ENCODE assay signal across 17 cellular contexts in the genomic region with DNA sequence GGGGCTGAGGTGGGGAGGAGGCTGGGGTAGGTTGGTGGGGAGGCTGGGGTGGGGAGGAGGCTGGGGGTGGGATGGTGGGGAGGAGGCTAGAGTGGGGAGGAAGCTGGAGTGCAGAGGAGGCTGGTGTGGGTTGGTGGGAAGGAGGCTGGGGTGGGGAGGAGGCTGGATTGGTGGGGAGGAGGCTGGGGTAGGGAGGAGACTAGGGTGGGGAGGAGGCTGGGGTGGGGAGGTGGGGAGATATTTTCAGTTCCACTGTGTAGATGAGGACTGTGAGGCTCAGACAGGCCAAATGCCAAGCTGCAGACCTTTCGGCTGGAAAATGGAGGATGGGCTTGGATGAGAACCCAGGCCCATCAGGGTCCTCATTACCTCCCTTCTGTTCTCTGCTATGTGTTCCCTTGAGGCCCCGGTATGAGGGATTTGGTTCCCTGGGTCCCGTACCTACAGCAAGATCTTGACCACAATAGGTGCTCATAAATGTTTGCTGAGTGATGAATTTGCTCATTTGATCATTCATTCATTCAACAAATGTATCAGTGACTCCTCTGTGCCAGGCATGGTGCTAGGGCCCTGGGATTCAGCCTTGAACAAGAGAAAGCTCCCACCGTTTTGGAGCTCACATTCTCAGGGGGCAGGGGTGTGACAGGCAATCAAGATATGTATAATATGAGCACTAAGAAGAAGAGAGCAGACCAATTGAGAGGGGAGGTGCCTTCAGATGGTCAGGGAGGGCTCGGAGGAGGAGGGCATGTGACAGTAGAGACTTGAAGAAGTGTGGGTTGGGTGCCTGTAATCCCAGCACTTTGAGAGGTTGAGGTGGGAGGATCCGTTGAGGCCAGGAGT. TPM values are rescaled to one million over a fixed set of nuclear protein-coding genes. Genes with fewer than 3 reads are reported as not detected.
A peak's percentile ranks its signal among the peaks of the same experiment; 100 is the strongest.
DNase-seq lines count a peak whose midpoint lies in the region; ATAC-seq, FAIRE-seq and TF ChIP-seq lines count a peak whose summit lies in the region.
"Had no signal": no experiment of that assay in that cellular context is flagged by ENCODE, and none has a peak within 500 bp of the region (broad histone marks: within the 10 kb centered on the region; RNA-seq: fewer than 3 reads in every experiment).

No MANE protein-coding gene starts in this region.

- ATAC-seq in Panc1 (peak; percentile 45), HG03520 (IDR thresholded peaks at IDR 0.05; ENCODE audit: unreplicated experiment) (no peak), GM21786 (IDR thresholded peaks at IDR 0.05; ENCODE audit: unreplicated experiment) (no peak)

- no peaks in the 10 kb centered on the region for H3K27me3 ChIP-seq in Caco-2 (replicated peaks; ENCODE audit: control insufficient read depth, insufficient read depth, low read length)
- no peaks in the 10 kb centered on the region for H3K27me3 ChIP-seq in Panc1 (ENCODE audit: control insufficient read depth, insufficient read depth, low read length)
- no peaks in the 10 kb centered on the region for H3K27me3 ChIP-seq in hepatocyte

- H3K4me1 Mint-ChIP-seq in Caco-2 (ENCODE audit: low read depth, unreplicated experiment) = no peaks in the 10 kb centered on the region

- no peak overlapping the region for H3K4me3 ChIP-seq in Caco-2 (ENCODE audit: low read depth, low read length)
- H3K4me3 ChIP-seq in Panc1 (ENCODE audit: low read depth in 2 of 2, low read length in 2 of 2) = no peak overlapping the region
- no peak overlapping the region for H3K4me3 ChIP-seq in hepatocyte
- H3K4me3 ChIP-seq: esophagus muscularis mucosa had no signal

- no peak overlapping the region for H3K4me3 Mint-ChIP-seq in Caco-2 (ENCODE audit: unreplicated experiment)

- peak; percentile 52 for FAIRE-seq in GM12891 (lab: Jason Lieb, UNC)

- H3K36me3 Mint-ChIP-seq in Caco-2 (ENCODE audit: insufficient read depth, unreplicated experiment) = no peaks in the 10 kb centered on the region

- CTCF ChIA-PET in Caco-2 (lab: Charles Lee) (interaction anchor here (1.0 to 1.5 kb wide), 2 partner anchors 31 to 100 kb away, joined by 4 read pairs; no protein-coding TSS in a partner anchor), Panc1 (lab: Charles Lee) (interaction anchor here (0.7 kb wide), 1 partner anchor 157 kb away, joined by 3 read pairs; no protein-coding TSS in a partner anchor)

- H3K9me3 ChIP-seq in Caco-2 (no peaks in the 10 kb centered on the region), Panc1 (ENCODE audit: control insufficient read depth, insufficient read depth, low read depth, low read length) (no peaks in the 10 kb centered on the region), hepatocyte (ENCODE audit: low read depth) (no peaks in the 10 kb centered on the region)
- H3K9me3 ChIP-seq: esophagus muscularis mucosa had no signal

- H4K20me1 ChIP-seq in hepatocyte (ENCODE audit: insufficient read depth, poor library complexity, severe bottlenecking) = no peaks in the 10 kb centered on the region

- H3K4me1 ChIP-seq in Caco-2 = no peaks in the 10 kb centered on the region
- H3K4me1 ChIP-seq in Panc1 (ENCODE audit: control insufficient read depth, insufficient read depth, low read length) = peaks cover 3% of the 10 kb centered on the region
- H3K4me1 ChIP-seq in hepatocyte (ENCODE audit: insufficient read depth) = no peaks in the 10 kb centered on the region
- H3K4me1 ChIP-seq: esophagus muscularis mucosa, parathyroid adenoma had no signal

- H3K27ac ChIP-seq in Panc1 (ENCODE audit: low read length) (no peak overlapping the region), hepatocyte (no peak overlapping the region)
- H3K27ac ChIP-seq: esophagus muscularis mucosa, parathyroid adenoma had no signal

- WGBS in hepatocyte (ENCODE audit: low lambda C conversion rate, missing lambda C conversion rate) = 68% methylated on average over 6 of the region's 6 CpGs

- no peak overlapping the region for H2AFZ ChIP-seq in hepatocyte
- H2AFZ ChIP-seq: parathyroid adenoma had no signal

- H3K79me2 ChIP-seq in hepatocyte = no peaks in the 10 kb centered on the region
- H3K79me2 ChIP-seq: parathyroid adenoma had no signal

- H3K4me2 ChIP-seq in hepatocyte = no peak overlapping the region

- POLR2A ChIA-PET in Caco-2 (lab: Charles Lee) (no interaction called here), Panc1 (lab: Charles Lee) (interaction anchor here (0.6 kb wide), 1 partner anchor 339 kb away, joined by 3 read pairs; no protein-coding TSS in a partner anchor)

- H3K27ac Mint-ChIP-seq in Caco-2 (ENCODE audit: unreplicated experiment) = no peak overlapping the region

- no peak for TF ChIP-seq POLR2A in GM12891 (IDR thresholded peaks at IDR 0.05; ENCODE audit: low read depth, low read length)

- H3K27me3 Mint-ChIP-seq in Caco-2 (ENCODE audit: insufficient read depth, unreplicated experiment) = peaks cover 4% of the 10 kb centered on the region

- no TSS peak for BruUV-seq in Caco-2 (replicated peaks; lab: Mats Ljungman, UMichigan)
- no TSS peak for BruUV-seq in Panc1 (replicated peaks; lab: Mats Ljungman, UMichigan)

- DNase-seq in Caco-2 (peak; percentile 64 to 91), GM12891 (ENCODE audit: insufficient read length, low spot score) (peak; percentile 71), Panc1 (ENCODE audit: low read depth, low spot score) (no peak), hepatocyte (ENCODE audit: low spot score) (peak; percentile 95), AML-193 (lab: John Stamatoyannopoulos, UW) (no peak), activated gamma-delta T cell (lab: John Stamatoyannopoulos, UW) (no peak)
- DNase-seq: cerebellar nuclear complex; GOT3; mesendoderm; MV-4-11; stimulated activated CD4-positive, alpha-beta T cell treated with anti-CD3 and anti-CD28 coated beads, Interleukin-12 subunit alpha, Interleukin-12 subunit beta, amount 100 ng/mL, for 4 hours had no signal

- in situ Hi-C loops in Panc1 (cut with HindIII; ENCODE audit: low pct_unique_long_range_greater_than_20kb, low sequenced_read_pairs) = no loop called here

- TF ChIP-seq CTCF in Caco-2 (IDR thresholded peaks at IDR 0.05; ENCODE audit: insufficient read depth in 1 of 2, low read depth in 1 of 2, low read length in 1 of 2, severe bottlenecking in 1 of 2, unreplicated experiment in 1 of 2) (no peak), Panc1 (IDR thresholded peaks at IDR 0.05) (no peak), hepatocyte (IDR thresholded peaks at IDR 0.05; ENCODE audit: poor library complexity) (no peak)

- H3K9me2 ChIP-seq in hepatocyte (replicated peaks; ENCODE audit: insufficient read depth) = no peaks in the 10 kb centered on the region

- intact Hi-C loops in Caco-2 (cut with micrococcal nuclease; ENCODE audit: unreplicated experiment) = no loop called here
- intact Hi-C loops in Panc1 (cut with micrococcal nuclease; ENCODE audit: unreplicated experiment) = no loop called here

- no peaks in the 10 kb centered on the region for H3K9me3 Mint-ChIP-seq in Caco-2 (ENCODE audit: unreplicated experiment)

- no peaks in the 10 kb centered on the region for H3K36me3 ChIP-seq in Caco-2 (ENCODE audit: control insufficient read depth, insufficient read depth, low read length)
- H3K36me3 ChIP-seq in Panc1 (ENCODE audit: control insufficient read depth, insufficient read depth, low read length) = no peaks in the 10 kb centered on the region
- no peaks in the 10 kb centered on the region for H3K36me3 ChIP-seq in hepatocyte (replicated peaks; ENCODE audit: insufficient read depth, low read depth)
- H3K36me3 ChIP-seq: esophagus muscularis mucosa had no signal

TF ChIP-seq in GM12891, 5 proteins besides CTCF, POLR2A, EP300 and RAD21:
- no peak for TF ChIP-seq PAX5 (IDR thresholded peaks at IDR 0.05; ENCODE audit: insufficient read depth, low read length, severe bottlenecking)
- no peak for TF ChIP-seq POLR2AphosphoS5 (IDR thresholded peaks at IDR 0.05; ENCODE audit: low read depth, low read length)
- no peak for TF ChIP-seq TAF1 (IDR thresholded peaks at IDR 0.05; ENCODE audit: low read depth, low read length)
- TF ChIP-seq SPI1 (IDR thresholded peaks at IDR 0.05; ENCODE audit: low read depth, low read length) = no peak
- no peak for TF ChIP-seq POU2F2 (IDR thresholded peaks at IDR 0.05; ENCODE audit: low read depth, low read length)

RNA-seq across cellular contexts. Expression of a gene that starts 36.2 kb away (rescaled TPM):
- total RNA-seq in Caco-2 (2022) = 75.3 and 80.9 TPM in 2 replicates
- 12.7 TPM for polyA plus RNA-seq in GM12891 (2012; ENCODE audit: low read depth, missing spikeins)
- total RNA-seq in Panc1 (2021; ENCODE audit: unreplicated experiment) = 21.6 TPM
- polyA plus RNA-seq in Panc1 (2012; ENCODE audit: insufficient read length) = 26.3 TPM
- total RNA-seq in hepatocyte = 34.3 and 35.6 TPM in 2 replicates
- polyA plus RNA-seq in hepatocyte = 42.9 and 44.2 TPM in 2 replicates

RNA-seq across cellular contexts. Expression of a gene that starts 52.4 kb away (rescaled TPM):
- total RNA-seq in Caco-2 (2022) = not detected in 2 replicates
- not detected for polyA plus RNA-seq in GM12891 (2012; ENCODE audit: low read depth, missing spikeins)
- not detected for total RNA-seq in Panc1 (2021; ENCODE audit: unreplicated experiment)
- polyA plus RNA-seq in Panc1 (2012; ENCODE audit: insufficient read length) = not detected
- not detected in 2 replicates for total RNA-seq in hepatocyte
- not detected in 2 replicates for polyA plus RNA-seq in hepatocyte
- total RNA-seq: activated CD8-positive, alpha-beta memory T cell treated with anti-CD3 and anti-CD28 coated beads for 36 hours; HT-29 had no signal

Comparison
In these comparisons a context has a peak if more than half of its experiments do, and no peak if none do; other contexts are left out.
1. DNase-seq: peak in Caco-2 (2 of 2), GM12891 (single experiment) and hepatocyte (single experiment); none in Panc1 (single experiment), AML-193 (0 of 2) and activated gamma-delta T cell (single experiment).